8 cellular contexts compared by ENCODE assay signal in the genomic region with DNA sequence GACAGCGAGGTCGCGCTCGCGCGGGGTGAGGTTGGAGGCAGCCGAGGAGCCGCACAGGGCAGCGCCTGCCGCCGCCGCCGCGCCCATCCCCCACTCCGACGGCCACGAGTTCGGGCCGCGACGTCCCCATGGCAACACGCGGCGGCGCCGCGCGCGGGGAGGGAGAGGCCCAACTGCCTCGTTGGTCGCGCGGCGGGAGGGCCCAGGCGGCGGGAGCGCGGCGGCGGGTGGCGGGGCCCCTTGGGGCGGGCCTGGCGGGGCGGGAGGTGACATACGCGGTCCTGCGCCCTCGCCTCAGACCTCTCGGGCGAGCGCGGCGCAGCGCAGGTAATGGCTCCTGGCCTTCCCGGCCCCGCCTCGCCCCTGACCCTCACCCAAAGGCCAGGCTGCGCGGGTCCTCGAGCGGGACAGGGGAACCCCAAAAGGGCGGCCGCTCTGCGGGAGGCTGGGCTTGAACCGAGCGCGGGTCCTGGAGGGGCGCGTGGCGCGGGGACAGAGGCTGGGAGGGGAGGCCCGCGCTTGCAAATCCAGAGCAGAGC. TPM values are rescaled to one million over a fixed set of nuclear protein-coding genes. Genes with fewer than 3 reads are reported as not detected.
DNase-seq lines count a peak whose midpoint lies in the region; ATAC-seq and TF ChIP-seq lines count a peak whose summit lies in the region.

A gene with protein sequence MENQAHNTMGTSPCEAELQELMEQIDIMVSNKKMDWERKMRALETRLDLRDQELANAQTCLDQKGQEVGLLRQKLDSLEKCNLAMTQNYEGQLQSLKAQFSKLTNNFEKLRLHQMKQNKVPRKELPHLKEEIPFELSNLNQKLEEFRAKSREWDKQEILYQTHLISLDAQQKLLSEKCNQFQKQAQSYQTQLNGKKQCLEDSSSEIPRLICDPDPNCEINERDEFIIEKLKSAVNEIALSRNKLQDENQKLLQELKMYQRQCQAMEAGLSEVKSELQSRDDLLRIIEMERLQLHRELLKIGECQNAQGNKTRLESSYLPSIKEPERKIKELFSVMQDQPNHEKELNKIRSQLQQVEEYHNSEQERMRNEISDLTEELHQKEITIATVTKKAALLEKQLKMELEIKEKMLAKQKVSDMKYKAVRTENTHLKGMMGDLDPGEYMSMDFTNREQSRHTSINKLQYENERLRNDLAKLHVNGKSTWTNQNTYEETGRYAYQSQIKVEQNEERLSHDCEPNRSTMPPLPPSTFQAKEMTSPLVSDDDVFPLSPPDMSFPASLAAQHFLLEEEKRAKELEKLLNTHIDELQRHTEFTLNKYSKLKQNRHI (plus strand): TSS at position 297 of the 539 bp plus-strand sequence. CDS start 1,518 bp downstream, outside the sequence.

- no peaks in the 10 kb centered on the region for H3K4me1 Mint-ChIP-seq in activated T-cell treated with anti-CD3 and anti-CD28 coated beads, Interleukin-2, amount 50 U/mL, for 72 hours (ENCODE audit: low read depth)

- DNase-seq in DMS79 (lab: John Stamatoyannopoulos, UW) (peak; percentile 45), heart left ventricle (peak; percentile 24 to 70 (median 38)), psoas muscle (peak; percentile 45 to 52), SW 1271 (lab: John Stamatoyannopoulos, UW) (no peak), putamen (ENCODE audit: low spot score) (no peak)
- DNase-seq in activated T-cell treated with anti-CD3 and anti-CD28 coated beads, Interleukin-2, amount 50 U/mL, for 72 hours, result peak; percentile 32 to 49

- no peak within 1 kb of the TSS for H3K9ac ChIP-seq in HUES48 (ENCODE audit: low read depth, low read length)

- TF ChIP-seq POLR2A in heart left ventricle (IDR thresholded peaks at IDR 0.05), result no peak

- intact Hi-C loops in heart left ventricle (cut with DNase I) (loop anchor here in 2 of 10 donors (5.0 to 10.0 kb wide), 2 partner anchors 64 to 217 kb away; no protein-coding TSS in a partner anchor), psoas muscle (cut with DNase I) (no loop called here)

- no peaks in the 10 kb centered on the region for H3K9me3 ChIP-seq in HUES48 (ENCODE audit: control insufficient read depth, insufficient read depth, low read length)
- H3K9me3 ChIP-seq in heart left ventricle, result no peaks in the 10 kb centered on the region
- no peaks in the 10 kb centered on the region for H3K9me3 ChIP-seq in psoas muscle

- no peak within 1 kb of the TSS for H3K27ac Mint-ChIP-seq in activated T-cell treated with anti-CD3 and anti-CD28 coated beads, Interleukin-2, amount 50 U/mL, for 72 hours

- H3K27ac ChIP-seq in HUES48 (ENCODE audit: low read depth, low read length) (no peak within 1 kb of the TSS), heart left ventricle (no peak within 1 kb of the TSS), psoas muscle (no peak within 1 kb of the TSS)

- H3K27me3 Mint-ChIP-seq in activated T-cell treated with anti-CD3 and anti-CD28 coated beads, Interleukin-2, amount 50 U/mL, for 72 hours (ENCODE audit: low read depth), result peaks cover 41% of the 10 kb centered on the region

- H3K4me3 ChIP-seq in HUES48 (ENCODE audit: low read depth, low read length), result peak within 1 kb of the TSS; percentile 66
- peak within 1 kb of the TSS; percentile 2 to 54 (median 34) for H3K4me3 ChIP-seq in heart left ventricle
- peak within 1 kb of the TSS; percentile 36 for H3K4me3 ChIP-seq in psoas muscle

- no peaks in the 10 kb centered on the region for H3K9me3 Mint-ChIP-seq in activated T-cell treated with anti-CD3 and anti-CD28 coated beads, Interleukin-2, amount 50 U/mL, for 72 hours

- peak within 1 kb of the TSS; percentile 76 to 79 for H3K4me3 Mint-ChIP-seq in activated T-cell treated with anti-CD3 and anti-CD28 coated beads, Interleukin-2, amount 50 U/mL, for 72 hours

- H3K27me3 ChIP-seq in HUES48 (ENCODE audit: control insufficient read depth, insufficient read depth, low read length) (peaks cover 25% of the 10 kb centered on the region), heart left ventricle (peaks cover 0 to 26% (median 7%) of the 10 kb centered on the region in 9 donors), psoas muscle (ENCODE audit: insufficient read depth in 3 of 3, low read length in 2 of 3) (peaks cover 3 to 41% (median 7%) of the 10 kb centered on the region in 3 donors)

- H3K4me1 ChIP-seq in HUES48 (ENCODE audit: control insufficient read depth, insufficient read depth, low read length), result no peaks in the 10 kb centered on the region
- H3K4me1 ChIP-seq in heart left ventricle, result peaks cover 0 to 12% (median 0%) of the 10 kb centered on the region in 12 donors
- no peaks in the 10 kb centered on the region for H3K4me1 ChIP-seq in psoas muscle

- no peaks in the 10 kb centered on the region for H3K36me3 ChIP-seq in HUES48 (ENCODE audit: control insufficient read depth, insufficient read depth, low read length)
- no peaks in the 10 kb centered on the region for H3K36me3 ChIP-seq in heart left ventricle
- no peaks in the 10 kb centered on the region for H3K36me3 ChIP-seq in psoas muscle (ENCODE audit: insufficient read depth in 1 of 2, low read depth in 1 of 2)

- peaks cover 2% of the 10 kb centered on the region in 2 donors for H3K36me3 Mint-ChIP-seq in activated T-cell treated with anti-CD3 and anti-CD28 coated beads, Interleukin-2, amount 50 U/mL, for 72 hours (ENCODE audit: insufficient read depth in 2 of 2)

- TF ChIP-seq CTCF in heart left ventricle (IDR thresholded peaks at IDR 0.05) (no peak), psoas muscle (IDR thresholded peaks at IDR 0.05) (no peak)

- peak; percentile 58 to 68 for ATAC-seq in activated T-cell treated with anti-CD3 and anti-CD28 coated beads, Interleukin-2, amount 50 U/mL, for 72 hours (replicated peaks in 1 of 2)
- ATAC-seq in heart left ventricle, result peak; percentile 26 to 81 (median 57)
- no peak for ATAC-seq in psoas muscle
- ATAC-seq in GM21381 (IDR thresholded peaks at IDR 0.05; ENCODE audit: unreplicated experiment), result no peak

- 0 to 4% (median 3%) methylated on average over 1 to 73 of the region's 73 CpGs; no CpG with 5 or more reads in 1 of the 4 donors for WGBS in heart left ventricle, 4 donors
- WGBS in psoas muscle, 3 donors, result 3 to 4% (median 3%) methylated on average over 31 to 72 of the region's 73 CpGs

RNA-seq across cellular contexts. Expression of the gene that starts here (rescaled TPM):
- total RNA-seq in activated T-cell treated with anti-CD3 and anti-CD28 coated beads, Interleukin-2, amount 50 U/mL, for 72 hours, result not detected
- total RNA-seq in heart left ventricle (not detected), psoas muscle (not detected)
- polyA plus RNA-seq in heart left ventricle (not detected), psoas muscle (not detected)

Comparison
In these comparisons a context has a peak if more than half of its experiments do, and no peak if none do; other contexts are left out.
1. Peak in DNase-seq and ATAC-seq in activated T-cell treated with anti-CD3 and anti-CD28 coated beads, Interleukin-2, amount 50 U/mL, for 72 hours; RNA of the gene not detected or under 1 TPM.
2. Peak in DNase-seq, ATAC-seq and H3K4me3 ChIP-seq in heart left ventricle; RNA of the gene not detected or under 1 TPM.
3. Peak in DNase-seq and H3K4me3 ChIP-seq in psoas muscle; RNA of the gene not detected or under 1 TPM.